ENCODE assay signal across 16 cellular contexts in genomic region chr19:46134527-46134926, GRCh38. TPM values are rescaled to one million over a fixed set of nuclear protein-coding genes. Genes with fewer than 3 reads are reported as not detected.
DNase-seq lines count a peak whose midpoint lies in the region; ATAC-seq and TF ChIP-seq lines count a peak whose summit lies in the region.
"Had no signal": no experiment of that assay in that cellular context is flagged by ENCODE, and none has a peak within 500 bp of the region (broad histone marks: within the 10 kb centered on the region; RNA-seq: fewer than 3 reads in every experiment).

No MANE protein-coding gene starts in this region.

- no peaks in the 10 kb centered on the region for H4K20me1 ChIP-seq in SK-N-SH (ENCODE audit: insufficient read depth)

- H3K9ac ChIP-seq in SK-N-SH: no peak overlapping the region
- H3K9ac ChIP-seq: parathyroid adenoma had no signal

- H3F3A ChIP-seq in SK-N-SH (replicated peaks; ENCODE audit: insufficient read depth): peaks cover 38% of the 10 kb centered on the region

- no peak overlapping the region for H2AFZ ChIP-seq in SK-N-SH (ENCODE audit: low read depth)

- ATAC-seq in SK-N-SH treated with all-trans-retinoic acid at 6 μM for 48 hours: no peak
- ATAC-seq in upper lobe of left lung (ENCODE audit: low FRiP score in 2 of 2): no peak
- ATAC-seq in GM18519 (IDR thresholded peaks at IDR 0.05; ENCODE audit: low FRiP score, unreplicated experiment): no peak
- ATAC-seq: upper lobe of right lung had no signal

- H3K9me3 ChIP-seq in SK-N-SH (no peaks in the 10 kb centered on the region), uterus (no peaks in the 10 kb centered on the region), upper lobe of left lung (no peaks in the 10 kb centered on the region)
- H3K9me3 ChIP-seq: upper lobe of right lung had no signal

- no peaks in the 10 kb centered on the region for H3K79me2 ChIP-seq in SK-N-SH (ENCODE audit: insufficient read depth)
- H3K79me2 ChIP-seq: parathyroid adenoma had no signal

- H3K9me2 ChIP-seq in SK-N-SH: no peaks in the 10 kb centered on the region

- CTCF ChIA-PET in SK-N-SH (lab: Yijun Ruan, JAX): no interaction called here

- peak overlapping the region; percentile 93 to 98; a peak in 3 of 4 replicates for H3K27ac ChIP-seq in SK-N-SH (ENCODE audit: low read depth in 2 of 2, low read length in 1 of 2)
- H3K27ac ChIP-seq in uterus: peak overlapping the region; percentile 90 to 91
- H3K27ac ChIP-seq in upper lobe of left lung: no peak overlapping the region

- no peak for TF ChIP-seq CTCF in SK-N-SH (IDR thresholded peaks at IDR 0.05)
- TF ChIP-seq CTCF in fibroblast of villous mesenchyme (IDR thresholded peaks at IDR 0.05; ENCODE audit: insufficient read depth, low read depth, low read length): no peak
- TF ChIP-seq CTCF in uterus (IDR thresholded peaks at IDR 0.05): no peak
- no peak for TF ChIP-seq CTCF in upper lobe of left lung (IDR thresholded peaks at IDR 0.05)

- H3K27me3 ChIP-seq in SK-N-SH (ENCODE audit: insufficient read depth) (no peaks in the 10 kb centered on the region), uterus (no peaks in the 10 kb centered on the region), upper lobe of left lung (no peaks in the 10 kb centered on the region)
- H3K27me3 ChIP-seq: upper lobe of right lung had no signal

- TF ChIP-seq RAD21 in SK-N-SH (IDR thresholded peaks at IDR 0.05; ENCODE audit: low read length): no peak

- H3K4me2 ChIP-seq in SK-N-SH: no peak overlapping the region
- H3K4me2 ChIP-seq: PC-9 had no signal

- TF ChIP-seq EP300 in SK-N-SH (IDR thresholded peaks at IDR 0.05; ENCODE audit: borderline replicate concordance in 1 of 2, low read depth in 1 of 2, low read length in 1 of 2) (no peak), upper lobe of left lung (IDR thresholded peaks at IDR 0.05) (no peak)

- H3K36me3 ChIP-seq in SK-N-SH (replicated peaks in 1 of 2; ENCODE audit: control insufficient read depth in 1 of 2, insufficient read depth in 2 of 2, low read length in 1 of 2): no peaks in the 10 kb centered on the region
- H3K36me3 ChIP-seq in uterus: no peaks in the 10 kb centered on the region
- H3K36me3 ChIP-seq in upper lobe of left lung: no peaks in the 10 kb centered on the region
- H3K36me3 ChIP-seq: upper lobe of right lung had no signal

- intact Hi-C loops in uterus (cut with DNase I; ENCODE audit: low total_unique reads): no loop called here

- TF ChIP-seq POLR2A in uterus (IDR thresholded peaks at IDR 0.05): no peak
- TF ChIP-seq POLR2A in upper lobe of left lung (IDR thresholded peaks at IDR 0.05): no peak

- H3K4me1 ChIP-seq in SK-N-SH (ENCODE audit: control insufficient read depth in 1 of 2, insufficient read depth in 2 of 2, low read depth in 1 of 2, low read length in 1 of 2) (peaks cover 0 to 11% of the 10 kb centered on the region in 2 experiments; a peak in 2 of 4 replicates), uterus (peaks cover 6 to 7% of the 10 kb centered on the region in 2 donors), upper lobe of left lung (peaks cover 6 to 13% (median 9%) of the 10 kb centered on the region in 4 donors)

- DNase-seq in SK-N-SH: no peak
- peak; percentile 75 for DNase-seq in amniotic epithelial cell (ENCODE audit: low read depth)
- peak; percentile 17 for DNase-seq in fibroblast of villous mesenchyme (ENCODE audit: low read depth)
- DNase-seq in uterus: no peak
- DNase-seq in upper lobe of left lung: no peak
- DNase-seq in NCI-H2029 (lab: John Stamatoyannopoulos, UW): no peak
- DNase-seq: activated CD4-positive, alpha-beta T cell treated with anti-CD3 and anti-CD28 coated beads, Interleukin-2, amount 50 U/mL, for 48 hours; central memory CD4-positive, alpha-beta T cell; NCI-H446; PC-9; upper lobe of right lung had no signal

- POLR2A ChIA-PET in SK-N-SH (lab: Yijun Ruan, JAX): no interaction called here

- H3K4me3 ChIP-seq in SK-N-SH (ENCODE audit: low read depth in 2 of 2, low read length in 1 of 2) (no peak overlapping the region), fibroblast of villous mesenchyme (ENCODE audit: low read depth, low read length) (no peak overlapping the region), uterus (no peak overlapping the region), upper lobe of left lung (no peak overlapping the region)
- H3K4me3 ChIP-seq: PC-9, upper lobe of right lung had no signal

TF ChIP-seq in SK-N-SH, 30 proteins besides CTCF, POLR2A, EP300 and RAD21:
- TF ChIP-seq JUND (IDR thresholded peaks at IDR 0.05): no peak
- no peak for TF ChIP-seq YY1 (IDR thresholded peaks at IDR 0.05; ENCODE audit: low read depth)

TF ChIP-seq in SK-N-SH treated with all-trans-retinoic acid at 6 μM for 48 hours, 23 proteins besides CTCF, POLR2A, EP300 and RAD21:
- TF ChIP-seq RARB (CRISPR knock-in tag; IDR thresholded peaks at IDR 0.05): no peak
- TF ChIP-seq ZFP3 (CRISPR knock-in tag; IDR thresholded peaks at IDR 0.05): no peak
- no peak for TF ChIP-seq PATZ1 (CRISPR knock-in tag; IDR thresholded peaks at IDR 0.05; ENCODE audit: borderline replicate concordance)
- no peak for TF ChIP-seq ARNTL (CRISPR knock-in tag; IDR thresholded peaks at IDR 0.05; ENCODE audit: borderline replicate concordance, low read depth)

RNA-seq across cellular contexts. Expression of gene IGFL3, which starts 10.0 kb away (rescaled TPM):
- polyA plus RNA-seq in SK-N-SH (2012; rRNA removed): not detected in 2 replicates
- polyA plus RNA-seq in SK-N-SH (2012; cell fraction: cytosol; rRNA removed): not detected in 2 replicates
- polyA plus RNA-seq in SK-N-SH (2012; cell fraction: nucleus; rRNA removed): not detected in 2 replicates
- total RNA-seq in fibroblast of villous mesenchyme (not detected in 2 replicates), uterus (not detected), upper lobe of left lung (not detected)
- total RNA-seq: lung microvascular endothelial cell; T-helper 2 cell treated with Interferon-gamma antibody and Interleukin-4, amounts not matched to agents 100 ng/mL and 5 ng/mL, for 36 hours; upper lobe of right lung had no signal

RNA-seq across cellular contexts. Expression of gene IGFL2, which starts 13.5 kb away (rescaled TPM):
- 0.21 and 0.23 TPM in 2 replicates for polyA plus RNA-seq in SK-N-SH (2012; rRNA removed)
- 0.05 and 0.06 TPM in 2 replicates for polyA plus RNA-seq in SK-N-SH (2012; cell fraction: cytosol; rRNA removed)
- polyA plus RNA-seq in SK-N-SH (2012; cell fraction: nucleus; rRNA removed): 0.11 and 0.18 TPM in 2 replicates
- total RNA-seq in fibroblast of villous mesenchyme (not detected in 2 replicates), uterus (under 1 TPM in 1 of 4 donors, not detected in 3; 0.61 TPM), upper lobe of left lung (under 1 TPM in 1 of 6 donors, not detected in 5; 0.51 TPM)
- total RNA-seq: lung microvascular endothelial cell, PC-9, upper lobe of right lung had no signal

Comparison
In these comparisons a context has a peak if more than half of its experiments do, and no peak if none do; other contexts are left out.
1. DNase-seq: peak in amniotic epithelial cell (single experiment) and fibroblast of villous mesenchyme (single experiment); none in SK-N-SH (single experiment), uterus (0 of 2), upper lobe of left lung (0 of 2) and NCI-H2029 (single experiment).
2. H3K27ac ChIP-seq: peak in SK-N-SH (2 of 2) and uterus (2 of 2); none in upper lobe of left lung (0 of 4).